ENCODE assay signal across 13 cellular contexts in the genomic region with DNA sequence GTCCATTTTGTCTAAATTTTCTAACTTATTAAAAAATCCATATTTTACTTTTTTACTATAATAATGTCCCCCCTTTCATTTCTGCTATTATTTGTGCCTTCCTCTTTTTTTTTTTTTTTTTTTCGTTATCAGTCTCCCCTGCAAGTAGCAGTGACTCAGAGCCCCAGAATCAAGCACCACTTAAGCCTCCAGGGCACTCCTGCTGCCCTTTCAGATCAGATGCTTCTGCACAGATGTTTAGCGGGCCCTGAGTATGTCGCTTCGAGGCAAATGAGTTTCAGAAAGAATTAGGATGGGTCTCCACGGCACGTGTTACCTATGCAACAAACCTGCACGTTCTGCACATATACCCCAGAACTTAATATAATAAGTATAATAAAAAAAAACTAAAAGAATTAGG. TPM values are rescaled to one million over a fixed set of nuclear protein-coding genes. Genes with fewer than 3 reads are reported as not detected.
DNase-seq lines count a peak whose midpoint lies in the region; ATAC-seq, FAIRE-seq and TF ChIP-seq lines count a peak whose summit lies in the region.
"Had no signal": no experiment of that assay in that cellular context is flagged by ENCODE, and none has a peak within 500 bp of the region (broad histone marks: within the 10 kb centered on the region; RNA-seq: fewer than 3 reads in every experiment).

No MANE protein-coding gene starts in this region.

- no peaks in the 10 kb centered on the region for H3K9me2 ChIP-seq in DOHH2 (replicated peaks; ENCODE audit: control insufficient read depth, low read length)

- H3K9me3 ChIP-seq in DOHH2 (ENCODE audit: control insufficient read depth, insufficient read depth, low read length) = no peaks in the 10 kb centered on the region
- no peaks in the 10 kb centered on the region for H3K9me3 ChIP-seq in heart right ventricle
- H3K9me3 ChIP-seq in breast epithelium = no peaks in the 10 kb centered on the region
- H3K9me3 ChIP-seq: prostate gland had no signal

- H3K27ac ChIP-seq in DOHH2 (ENCODE audit: low read depth, low read length) (peak overlapping the region; percentile 36), heart right ventricle (no peak overlapping the region), breast epithelium (no peak overlapping the region)
- H3K27ac ChIP-seq: prostate gland had no signal

- intact Hi-C loops in heart right ventricle (cut with DNase I) = loop anchor here in 3 of 10 donors (5.0 to 10.0 kb wide), 4 partner anchors 296 to 1516 kb away; no protein-coding TSS in a partner anchor
- intact Hi-C loops in breast epithelium (cut with DNase I; ENCODE audit: low total_unique reads) = no loop called here
- intact Hi-C loops in head of caudate nucleus (cut with DNase I) = no loop called here

- peaks cover 50% of the 10 kb centered on the region for H3K4me1 ChIP-seq in DOHH2 (ENCODE audit: control insufficient read depth, low read length)
- peaks cover 0 to 28% (median 10%) of the 10 kb centered on the region in 9 donors for H3K4me1 ChIP-seq in heart right ventricle
- no peaks in the 10 kb centered on the region for H3K4me1 ChIP-seq in breast epithelium
- H3K4me1 ChIP-seq: prostate gland had no signal

- peak; percentile 47 for DNase-seq in NOMO-1 treated with dmso at 0.1 percent for 144 hours (lab: John Stamatoyannopoulos, UW; ENCODE audit: unreplicated experiment)
- DNase-seq in heart right ventricle = no peak
- DNase-seq in breast epithelium (ENCODE audit: low spot score in 2 of 2) = no peak
- no peak for DNase-seq in head of caudate nucleus
- DNase-seq in NK-92 (lab: John Stamatoyannopoulos, UW; ENCODE audit: unreplicated experiment) = no peak
- no peak for DNase-seq in GM19239 (ENCODE audit: insufficient read length, low spot score)
- DNase-seq: activated effector memory CD4-positive, alpha-beta T cell treated with Interleukin-2 at 50 U/mL for 16 hours; left cardiac atrium; NCI-H1436 treated with DMSO at 0.1 percent for 48 hours had no signal

- peaks cover 21% of the 10 kb centered on the region for H3F3A ChIP-seq in DOHH2 (ENCODE audit: control insufficient read depth, insufficient read depth)

- ATAC-seq in GM21367 (IDR thresholded peaks at IDR 0.05; ENCODE audit: unreplicated experiment) (peak; percentile 46), heart right ventricle (peak in 6 of 8 donors; percentile 25 to 83 (median 59))

- peak overlapping the region; percentile 43 for H3K4me2 ChIP-seq in DOHH2 (ENCODE audit: low read length)

- no peak for TF ChIP-seq POLR2A in breast epithelium (IDR thresholded peaks at IDR 0.05)

- TF ChIP-seq CTCF in DOHH2 (IDR thresholded peaks at IDR 0.05; ENCODE audit: low read depth, low read length, poor library complexity, severe bottlenecking) (no peak), heart right ventricle (IDR thresholded peaks at IDR 0.05) (no peak), breast epithelium (IDR thresholded peaks at IDR 0.05) (no peak)

- H3K4me3 ChIP-seq in DOHH2 (ENCODE audit: low read length) = no peak overlapping the region
- no peak overlapping the region for H3K4me3 ChIP-seq in heart right ventricle
- H3K4me3 ChIP-seq in breast epithelium = no peak overlapping the region
- H3K4me3 ChIP-seq: prostate gland had no signal

- H3K36me3 ChIP-seq in DOHH2 (ENCODE audit: control insufficient read depth, low read length) (no peaks in the 10 kb centered on the region), heart right ventricle (no peaks in the 10 kb centered on the region), breast epithelium (no peaks in the 10 kb centered on the region)
- H3K36me3 ChIP-seq: prostate gland had no signal

- H4K20me1 ChIP-seq in DOHH2 (ENCODE audit: control insufficient read depth, insufficient read depth, low read depth, low read length) = no peaks in the 10 kb centered on the region

- H3K27me3 ChIP-seq in DOHH2 (ENCODE audit: control insufficient read depth, low read length) = no peaks in the 10 kb centered on the region
- H3K27me3 ChIP-seq in heart right ventricle = no peaks in the 10 kb centered on the region
- no peaks in the 10 kb centered on the region for H3K27me3 ChIP-seq in breast epithelium

- peaks cover 2% of the 10 kb centered on the region for H3K79me2 ChIP-seq in DOHH2 (ENCODE audit: control insufficient read depth, low read length)

- 46 to 53% methylated on average over 7 of the region's 7 CpGs for WGBS in heart right ventricle, 2 donors

- no peak for FAIRE-seq in GM19239 (lab: Jason Lieb, UNC)

RNA-seq across cellular contexts. Expression of a gene that starts 11.7 kb away (rescaled TPM):
- total RNA-seq in heart right ventricle = 10 to 100 TPM in 2 of 10 donors, 1 to 10 TPM in 8; 7.3 to 11.5 (median 9.3) TPM
- polyA plus RNA-seq in heart right ventricle = 1 to 10 TPM; 8.5 to 9.7 TPM
- 10 to 100 TPM; 12.2 to 15.5 (median 14.4) TPM for total RNA-seq in breast epithelium

RNA-seq across cellular contexts. Expression of a gene that starts 22.1 kb away (rescaled TPM):
- total RNA-seq in heart right ventricle (10 to 100 TPM in 1 of 10 donors, 1 to 10 TPM in 7, under 1 TPM in 2; 0.76 to 14.9 (median 1.9) TPM), breast epithelium (10 to 100 TPM; 10.8 to 26.6 (median 13.3) TPM)
- 1 to 10 TPM; 1.4 to 1.6 TPM for polyA plus RNA-seq in heart right ventricle
- total RNA-seq: G401 had no signal

RNA-seq across cellular contexts. Expression of a gene that starts 35.1 kb away (rescaled TPM):
- not detected for total RNA-seq in heart right ventricle
- polyA plus RNA-seq in heart right ventricle = not detected
- not detected for total RNA-seq in breast epithelium
- total RNA-seq: G401, left cardiac atrium had no signal

RNA-seq across cellular contexts. Expression of a gene that starts 49.7 kb away (rescaled TPM):
- total RNA-seq in heart right ventricle (1 to 10 TPM in 4 of 10 donors, under 1 TPM in 5, not detected in 1; 0.09 to 4.7 (median 0.81) TPM), breast epithelium (1 to 10 TPM; 3.3 to 4.4 (median 3.4) TPM)
- under 1 TPM; 0.15 to 0.20 TPM for polyA plus RNA-seq in heart right ventricle
- total RNA-seq: G401 had no signal
